ENCODE assay signal across 9 cellular contexts in the genomic region with DNA sequence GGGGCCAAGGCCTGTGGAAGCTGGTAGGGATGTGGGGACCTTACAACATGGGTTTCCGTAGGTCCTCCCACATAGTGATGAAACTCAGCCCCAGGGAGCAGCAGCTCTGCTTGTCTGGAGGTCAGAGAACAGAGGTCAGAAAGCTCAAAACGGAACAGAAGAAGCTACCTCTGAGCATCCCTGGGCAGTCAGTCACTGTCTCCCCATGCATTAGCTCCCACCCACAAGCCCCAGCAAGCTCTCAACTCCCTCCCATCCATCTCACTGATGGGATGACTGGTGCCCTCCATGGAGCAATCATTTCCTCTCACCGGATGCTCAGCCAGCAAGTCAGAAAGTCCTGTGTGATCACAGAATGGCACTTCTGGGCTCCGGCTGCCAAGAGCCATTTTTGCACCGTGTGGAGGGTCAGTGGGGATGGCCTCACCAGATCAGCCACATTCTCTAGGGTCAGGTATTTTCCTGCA. TPM values are rescaled to one million over a fixed set of nuclear protein-coding genes. Genes with fewer than 3 reads are reported as not detected.
DNase-seq lines count a peak whose midpoint lies in the region; ATAC-seq and TF ChIP-seq lines count a peak whose summit lies in the region.
"Had no signal": no experiment of that assay in that cellular context is flagged by ENCODE, and none has a peak within 500 bp of the region (broad histone marks: within the 10 kb centered on the region; RNA-seq: fewer than 3 reads in every experiment).

No MANE protein-coding gene starts in this region.

- 48 to 69% methylated on average over 3 to 5 of the region's 5 CpGs for WGBS in upper lobe of left lung, 2 donors
- WGBS in gastroesophageal sphincter (ENCODE audit: low coverage in 1 of 2), 2 donors: 72 to 90% methylated on average over 2 to 3 of the region's 5 CpGs

- DNase-seq in breast epithelium (ENCODE audit: low spot score in 2 of 2): no peak
- no peak for DNase-seq in MCF 10A (ENCODE audit: unreplicated experiment)
- no peak for DNase-seq in activated T-helper 2 cell treated with anti-CD3 and anti-CD28 coated beads, Interferon-gamma antibody, Interleukin-2, Interleukin-4, amounts not matched to agents 10 μg/mL and 5 μg/mL and 100 μg/mL, durations not matched to agents 14 hours and 24 hours and 36 hours (ENCODE audit: low spot score)
- peak; percentile 80 to 81 for DNase-seq in lung microvascular endothelial cell (ENCODE audit: low read depth in 2 of 2)
- DNase-seq in upper lobe of left lung: no peak
- DNase-seq in NCI-H1105 (lab: John Stamatoyannopoulos, UW): no peak
- no peak for DNase-seq in NCI-H2171 treated with DMSO at 0.1 percent for 48 hours (lab: John Stamatoyannopoulos, UW)
- DNase-seq: NCI-H1436 had no signal

- no peaks in the 10 kb centered on the region for H3K4me1 ChIP-seq in breast epithelium
- H3K4me1 ChIP-seq in upper lobe of left lung: peaks cover 24 to 39% (median 36%) of the 10 kb centered on the region in 4 donors
- peaks cover 0 to 46% (median 15%) of the 10 kb centered on the region in 3 donors for H3K4me1 ChIP-seq in gastroesophageal sphincter

- H3K4me1 Mint-ChIP-seq in MCF 10A (ENCODE audit: insufficient read depth, unreplicated experiment): no peaks in the 10 kb centered on the region
- H3K4me1 Mint-ChIP-seq in activated T-helper 2 cell treated with anti-CD3 and anti-CD28 coated beads, Interferon-gamma antibody, Interleukin-2, Interleukin-4, amounts not matched to agents 10 μg/mL and 5 μg/mL and 100 μg/mL, durations not matched to agents 14 hours and 24 hours and 36 hours (ENCODE audit: low read depth): peaks cover 6% of the 10 kb centered on the region

- no peak for TF ChIP-seq EP300 in upper lobe of left lung (IDR thresholded peaks at IDR 0.05)
- TF ChIP-seq EP300 in gastroesophageal sphincter (IDR thresholded peaks at IDR 0.05): no peak

- H3K4me3 Mint-ChIP-seq in MCF 10A (ENCODE audit: unreplicated experiment): no peak overlapping the region
- H3K4me3 Mint-ChIP-seq in activated T-helper 2 cell treated with anti-CD3 and anti-CD28 coated beads, Interferon-gamma antibody, Interleukin-2, Interleukin-4, amounts not matched to agents 10 μg/mL and 5 μg/mL and 100 μg/mL, durations not matched to agents 14 hours and 24 hours and 36 hours (ENCODE audit: low read depth): peak overlapping the region; percentile 28

- H3K27me3 ChIP-seq in breast epithelium (no peaks in the 10 kb centered on the region), upper lobe of left lung (no peaks in the 10 kb centered on the region), gastroesophageal sphincter (no peaks in the 10 kb centered on the region)

- no peak for ATAC-seq in upper lobe of left lung (ENCODE audit: low FRiP score in 2 of 2)
- ATAC-seq in gastroesophageal sphincter: no peak

- H3K36me3 Mint-ChIP-seq in MCF 10A (ENCODE audit: insufficient read depth, unreplicated experiment): peaks cover 11% of the 10 kb centered on the region
- peaks cover 18% of the 10 kb centered on the region for H3K36me3 Mint-ChIP-seq in activated T-helper 2 cell treated with anti-CD3 and anti-CD28 coated beads, Interferon-gamma antibody, Interleukin-2, Interleukin-4, amounts not matched to agents 10 μg/mL and 5 μg/mL and 100 μg/mL, durations not matched to agents 14 hours and 24 hours and 36 hours (ENCODE audit: low read depth)

- no peaks in the 10 kb centered on the region for H3K36me3 ChIP-seq in breast epithelium
- H3K36me3 ChIP-seq in upper lobe of left lung: peaks cover 0 to 28% (median 16%) of the 10 kb centered on the region in 4 donors
- peaks cover 0 to 31% of the 10 kb centered on the region in 2 donors for H3K36me3 ChIP-seq in gastroesophageal sphincter

- POLR2A ChIA-PET in MCF 10A (lab: Yijun Ruan, JAX): interaction anchor here (0.9 to 4.6 kb wide), 7 partner anchors 10 to 297 kb away, joined by 3 to 56 read pairs (median 15); partner anchors contain the start of genes ARFIP2, CAVIN3, ILK and MRPL17

- TF ChIP-seq POLR2A in breast epithelium (IDR thresholded peaks at IDR 0.05): no peak
- no peak for TF ChIP-seq POLR2A in upper lobe of left lung (IDR thresholded peaks at IDR 0.05)
- TF ChIP-seq POLR2A in gastroesophageal sphincter (IDR thresholded peaks at IDR 0.05): no peak

- no peaks in the 10 kb centered on the region for H3K27me3 Mint-ChIP-seq in MCF 10A (ENCODE audit: insufficient read depth, unreplicated experiment)
- H3K27me3 Mint-ChIP-seq in activated T-helper 2 cell treated with anti-CD3 and anti-CD28 coated beads, Interferon-gamma antibody, Interleukin-2, Interleukin-4, amounts not matched to agents 10 μg/mL and 5 μg/mL and 100 μg/mL, durations not matched to agents 14 hours and 24 hours and 36 hours (ENCODE audit: low read depth): no peaks in the 10 kb centered on the region

- H3K27ac Mint-ChIP-seq in MCF 10A (ENCODE audit: low read depth, unreplicated experiment): no peak overlapping the region
- H3K27ac Mint-ChIP-seq in activated T-helper 2 cell treated with anti-CD3 and anti-CD28 coated beads, Interferon-gamma antibody, Interleukin-2, Interleukin-4, amounts not matched to agents 10 μg/mL and 5 μg/mL and 100 μg/mL, durations not matched to agents 14 hours and 24 hours and 36 hours: peak overlapping the region; percentile 17

- H3K27ac ChIP-seq in breast epithelium (peak overlapping the region; percentile 25 to 43), upper lobe of left lung (peak overlapping the region in 3 of 4 donors; percentile 88 to 97 (median 90)), gastroesophageal sphincter (peak overlapping the region in 2 of 4 donors; percentile 91 to 94)

- no peaks in the 10 kb centered on the region for H3K9me3 ChIP-seq in breast epithelium
- H3K9me3 ChIP-seq in upper lobe of left lung: no peaks in the 10 kb centered on the region
- H3K9me3 ChIP-seq in gastroesophageal sphincter: no peaks in the 10 kb centered on the region

- intact Hi-C loops in breast epithelium (cut with DNase I; ENCODE audit: low total_unique reads) (no loop called here), MCF 10A (cut with micrococcal nuclease) (no loop called here)
- intact Hi-C loops in activated T-helper 2 cell treated with anti-CD3 and anti-CD28 coated beads, Interferon-gamma antibody, Interleukin-2, Interleukin-4, amounts not matched to agents 10 μg/mL and 5 μg/mL and 100 μg/mL, durations not matched to agents 14 hours and 24 hours and 36 hours (cut with micrococcal nuclease): loop anchor here (10.0 kb wide), 2 partner anchors 203 to 383 kb away; partner anchors contain the start of genes APBB1, CNGA4 and FHIP1B

- H3K4me3 ChIP-seq in breast epithelium (peak overlapping the region in 1 of 3 donors; percentile 71), upper lobe of left lung (peak overlapping the region in 2 of 4 donors; percentile 68 to 76), gastroesophageal sphincter (peak overlapping the region in 1 of 2 donors; percentile 77)

- CTCF ChIA-PET in MCF 10A (lab: Yijun Ruan, JAX): interaction anchor here (2.1 to 3.0 kb wide), 5 partner anchors 10 to 238 kb away, joined by 6 to 34 read pairs (median 12); partner anchors contain the start of genes ILK and MRPL17

- H3K9me3 Mint-ChIP-seq in MCF 10A (ENCODE audit: unreplicated experiment): no peaks in the 10 kb centered on the region
- no peaks in the 10 kb centered on the region for H3K9me3 Mint-ChIP-seq in activated T-helper 2 cell treated with anti-CD3 and anti-CD28 coated beads, Interferon-gamma antibody, Interleukin-2, Interleukin-4, amounts not matched to agents 10 μg/mL and 5 μg/mL and 100 μg/mL, durations not matched to agents 14 hours and 24 hours and 36 hours

- BruUV-seq in MCF 10A (replicated peaks; lab: Mats Ljungman, UMichigan): no TSS peak

- TF ChIP-seq CTCF in breast epithelium (IDR thresholded peaks at IDR 0.05) (no peak), MCF 10A (IDR thresholded peaks at IDR 0.05; ENCODE audit: unreplicated experiment) (no peak), upper lobe of left lung (IDR thresholded peaks at IDR 0.05) (no peak), gastroesophageal sphincter (IDR thresholded peaks at IDR 0.05) (no peak)

RNA-seq across cellular contexts. Expression of gene TPP1, which starts 1.9 kb away (rescaled TPM):
- 10 to 100 TPM; 27.2 to 71.4 (median 38.2) TPM for total RNA-seq in breast epithelium
- 26.9 and 46.5 TPM in 2 replicates for total RNA-seq in MCF 10A (2022)
- 36.2 and 39.1 TPM in 2 replicates for total RNA-seq in activated T-helper 2 cell treated with anti-CD3 and anti-CD28 coated beads, Interferon-gamma antibody, Interleukin-2, Interleukin-4, amounts not matched to agents 10 μg/mL and 5 μg/mL and 100 μg/mL, durations not matched to agents 14 hours and 24 hours and 36 hours
- total RNA-seq in lung microvascular endothelial cell: 61.2 and 69.2 TPM in 2 replicates
- total RNA-seq in upper lobe of left lung: 100 to 1,000 TPM in 4 of 6 donors, 10 to 100 TPM in 2; 71.6 to 240 (median 145) TPM
- 10 to 100 TPM; 67.6 to 84.4 (median 76.9) TPM for total RNA-seq in gastroesophageal sphincter

RNA-seq across cellular contexts. Expression of gene TAF10, which starts 5.3 kb away (rescaled TPM):
- total RNA-seq in breast epithelium: 10 to 100 TPM; 45.4 to 82.6 (median 54.7) TPM
- 157 and 167 TPM in 2 replicates for total RNA-seq in MCF 10A (2022)
- total RNA-seq in activated T-helper 2 cell treated with anti-CD3 and anti-CD28 coated beads, Interferon-gamma antibody, Interleukin-2, Interleukin-4, amounts not matched to agents 10 μg/mL and 5 μg/mL and 100 μg/mL, durations not matched to agents 14 hours and 24 hours and 36 hours: 134 and 142 TPM in 2 replicates
- 27.7 and 34.1 TPM in 2 replicates for total RNA-seq in lung microvascular endothelial cell
- total RNA-seq in upper lobe of left lung: 100 to 1,000 TPM in 3 of 6 donors, 10 to 100 TPM in 3; 60.8 to 153 (median 96.5) TPM
- total RNA-seq in gastroesophageal sphincter: 10 to 100 TPM; 21.7 to 41.1 (median 35.4) TPM

RNA-seq across cellular contexts. Expression of gene ILK, which starts 13.8 kb away (rescaled TPM):
- 100 to 1,000 TPM; 113 to 118 (median 113) TPM for total RNA-seq in breast epithelium
- 78.9 and 92.3 TPM in 2 replicates for total RNA-seq in MCF 10A (2022)
- total RNA-seq in activated T-helper 2 cell treated with anti-CD3 and anti-CD28 coated beads, Interferon-gamma antibody, Interleukin-2, Interleukin-4, amounts not matched to agents 10 μg/mL and 5 μg/mL and 100 μg/mL, durations not matched to agents 14 hours and 24 hours and 36 hours: 99.5 and 105 TPM in 2 replicates
- total RNA-seq in lung microvascular endothelial cell: 95.9 and 109 TPM in 2 replicates
- 100 to 1,000 TPM; 130 to 191 (median 146) TPM for total RNA-seq in upper lobe of left lung
- total RNA-seq in gastroesophageal sphincter: 100 to 1,000 TPM; 395 to 658 (median 466) TPM

RNA-seq across cellular contexts. Expression of gene RRP8, which starts 13.9 kb away (rescaled TPM):
- 10 to 100 TPM in 2 of 3 donors, 1 to 10 TPM in 1; 8.8 to 22.2 (median 20.3) TPM for total RNA-seq in breast epithelium
- 23.4 and 27.6 TPM in 2 replicates for total RNA-seq in MCF 10A (2022)
- 29.4 and 30.1 TPM in 2 replicates for total RNA-seq in activated T-helper 2 cell treated with anti-CD3 and anti-CD28 coated beads, Interferon-gamma antibody, Interleukin-2, Interleukin-4, amounts not matched to agents 10 μg/mL and 5 μg/mL and 100 μg/mL, durations not matched to agents 14 hours and 24 hours and 36 hours
- 6.1 and 10.3 TPM in 2 replicates for total RNA-seq in lung microvascular endothelial cell
- 10 to 100 TPM; 13.4 to 25.2 (median 22.1) TPM for total RNA-seq in upper lobe of left lung
- 10 to 100 TPM; 25.7 to 32.4 (median 28.1) TPM for total RNA-seq in gastroesophageal sphincter

RNA-seq across cellular contexts. Expression of gene DCHS1, which starts 38.3 kb away (rescaled TPM):
- total RNA-seq in breast epithelium: 10 to 100 TPM in 2 of 3 donors, 1 to 10 TPM in 1; 7.2 to 18.0 (median 13.8) TPM
- total RNA-seq in MCF 10A (2022): 0.19 and 0.27 TPM in 2 replicates
- total RNA-seq in activated T-helper 2 cell treated with anti-CD3 and anti-CD28 coated beads, Interferon-gamma antibody, Interleukin-2, Interleukin-4, amounts not matched to agents 10 μg/mL and 5 μg/mL and 100 μg/mL, durations not matched to agents 14 hours and 24 hours and 36 hours: 0.51 and 0.57 TPM in 2 replicates
- 28.3 and 46.2 TPM in 2 replicates for total RNA-seq in lung microvascular endothelial cell
- total RNA-seq in upper lobe of left lung: 10 to 100 TPM in 4 of 6 donors, 1 to 10 TPM in 2; 9.2 to 32.2 (median 12.8) TPM
- 10 to 100 TPM; 22.2 to 59.8 (median 37.8) TPM for total RNA-seq in gastroesophageal sphincter

Comparison
In these comparisons a context has a peak if more than half of its experiments do, and no peak if none do; other contexts are left out.
1. DNase-seq: peak in lung microvascular endothelial cell (2 of 2); none in breast epithelium (0 of 2), MCF 10A (single experiment), activated T-helper 2 cell treated with anti-CD3 and anti-CD28 coated beads, Interferon-gamma antibody, Interleukin-2, Interleukin-4, amounts not matched to agents 10 μg/mL and 5 μg/mL and 100 μg/mL, durations not matched to agents 14 hours and 24 hours and 36 hours (single experiment), upper lobe of left lung (0 of 2), NCI-H1105 (single experiment) and NCI-H2171 treated with DMSO at 0.1 percent for 48 hours (single experiment).